22 cellular contexts compared by ENCODE assay signal in genomic region chr3:124442463-124442862, GRCh38.
"Had no signal": no experiment of that assay in that cellular context is flagged by ENCODE, and none has a peak within 500 bp of the region (broad histone marks: within the 10 kb centered on the region; RNA-seq: fewer than 3 reads in every experiment).

No MANE protein-coding gene starts in this region.

- H3K27me3 ChIP-seq: adrenal gland, ascending aorta, cardiac muscle cell, gastrocnemius medialis, suprapubic skin, tibial artery had no signal

- ATAC-seq: activated CD4-positive, alpha-beta T cell treated with anti-CD3 and anti-CD28 coated beads for 36 hours; activated CD8-positive, alpha-beta memory T cell treated with anti-CD3 and anti-CD28 coated beads, Interleukin-2, amount 10 ng/mL, durations not matched to agents 7 days and 5 days; activated CD8-positive, alpha-beta T cell treated with anti-CD3 and anti-CD28 coated beads, Interleukin-2, amount 10 ng/mL, durations not matched to agents 7 days and 5 days; gastrocnemius medialis; left colon; right cardiac atrium had no signal

- DNase-seq: activated CD4-positive, alpha-beta T cell treated with anti-CD3 and anti-CD28 coated beads for 36 hours; activated CD4-positive, CD25-positive, alpha-beta regulatory T cell; activated CD8-positive, alpha-beta memory T cell treated with anti-CD3 and anti-CD28 coated beads, Interleukin-2, amount 10 ng/mL, durations not matched to agents 7 days and 5 days; activated CD8-positive, alpha-beta T cell treated with anti-CD3 and anti-CD28 coated beads, Interleukin-2, amount 10 ng/mL, durations not matched to agents 7 days and 5 days; activated effector memory CD4-positive, alpha-beta T cell treated with Interleukin-2 at 50 U/mL for 16 hours; activated naive CD4-positive, alpha-beta T cell treated with Interleukin-2 at 50 U/mL for 16 hours; activated naive CD8-positive, alpha-beta T cell treated with anti-CD3 and anti-CD28 coated beads for 36 hours; activated T-cell treated with anti-CD3 and anti-CD28 coated beads, Interleukin-2, amount 50 U/mL, for 48 hours; adrenal gland; gastrocnemius medialis; glutamatergic neuron; islet precursor cell; left colon; mammary epithelial cell; stimulated activated CD4-positive, alpha-beta T cell treated with anti-CD3 and anti-CD28 coated beads, Interleukin-15, amount 100 ng/mL, for 24 hours; stimulated activated CD4-positive, alpha-beta T cell treated with anti-CD3 and anti-CD28 coated beads, Interleukin-2, amount 100 ng/mL, for 24 hours; stimulated activated naive CD4-positive, alpha-beta T cell; tibial artery had no signal

- H3K4me1 ChIP-seq: adrenal gland, ascending aorta, gastrocnemius medialis, suprapubic skin, tibial artery had no signal

- H3K27ac ChIP-seq: adrenal gland, ascending aorta, cardiac muscle cell, gastrocnemius medialis, suprapubic skin, tibial artery had no signal

- H3K36me3 ChIP-seq: cardiac muscle cell had no signal

- H3K9me3 ChIP-seq: adrenal gland, ascending aorta, gastrocnemius medialis, suprapubic skin, tibial artery had no signal

- H3K4me3 ChIP-seq: adrenal gland, ascending aorta, cardiac muscle cell, gastrocnemius medialis, suprapubic skin, tibial artery had no signal
